1 cellular context compared by ENCODE assay signal in genomic region chr6:80438728-80439127, GRCh38.
TF ChIP-seq lines count a peak whose summit lies in the region.

No MANE protein-coding gene starts in this region.

TF ChIP-seq in WTC11, 78 proteins besides CTCF, POLR2A, EP300 and RAD21 (continued from another document):
- TF ChIP-seq ZNF317 (CRISPR knock-in tag; IDR thresholded peaks at IDR 0.05; ENCODE audit: borderline replicate concordance, low read depth) (no peak), ZNF219 (CRISPR knock-in tag; IDR thresholded peaks at IDR 0.05; ENCODE audit: borderline replicate concordance) (no peak), PRDM15 (CRISPR knock-in tag; IDR thresholded peaks at IDR 0.05) (no peak), ETV6 (CRISPR knock-in tag; IDR thresholded peaks at IDR 0.05) (no peak)
TF ChIP-seq in WTC11: peak in this region for 0.
